In the genomic region with DNA sequence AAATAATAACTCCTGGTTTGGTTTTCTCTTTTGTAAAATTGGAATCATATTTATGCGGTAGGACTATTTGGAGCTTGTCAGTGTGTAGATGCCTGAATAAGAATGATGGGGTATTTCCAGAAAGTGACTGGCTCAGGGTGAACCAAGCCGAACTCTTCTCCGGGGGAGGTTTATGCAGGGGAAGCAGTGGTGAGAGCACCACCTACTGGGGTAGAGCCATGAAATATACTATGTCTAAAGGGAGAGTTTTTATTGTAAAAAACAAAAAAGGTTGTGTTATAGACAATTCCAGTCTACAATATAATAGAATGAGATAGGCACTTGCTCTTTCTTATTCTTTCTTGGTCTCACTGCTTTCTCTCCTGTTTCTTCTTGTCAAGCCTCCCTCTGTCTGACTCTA, we compare ENCODE assay signal across 11 cellular contexts.
DNase-seq lines count a peak whose midpoint lies in the region; TF ChIP-seq lines count a peak whose summit lies in the region.
"Had no signal": no experiment of that assay in that cellular context is flagged by ENCODE, and none has a peak within 500 bp of the region (broad histone marks: within the 10 kb centered on the region; RNA-seq: fewer than 3 reads in every experiment).

No MANE protein-coding gene starts in this region.

- peaks cover 6% of the 10 kb centered on the region for H3K4me1 Mint-ChIP-seq in progenitor cell of endocrine pancreas (ENCODE audit: low read depth)

- DNase-seq in DMS53 (lab: John Stamatoyannopoulos, UW): peak; percentile 38
- no peak for DNase-seq in DMS53 treated with DMSO at 0.1 percent for 48 hours (lab: John Stamatoyannopoulos, UW; ENCODE audit: unreplicated experiment)
- peak; percentile 60 for DNase-seq in Karpas-422
- DNase-seq in choroid plexus epithelial cell (ENCODE audit: low read depth): peak; percentile 42
- no peak for DNase-seq in progenitor cell of endocrine pancreas (ENCODE audit: low spot score, unreplicated experiment)
- no peak for DNase-seq in NCI-H1930 (lab: John Stamatoyannopoulos, UW)
- no peak for DNase-seq in central memory CD4-positive, alpha-beta T cell
- no peak for DNase-seq in stimulated activated CD4-positive, alpha-beta T cell treated with anti-CD3 and anti-CD28 coated beads, Interleukin-4, amount 100 ng/mL, for 24 hours
- DNase-seq: colonic mucosa had no signal

- H3K27me3 ChIP-seq in Karpas-422 (ENCODE audit: low read length): no peaks in the 10 kb centered on the region
- H3K27me3 ChIP-seq: colonic mucosa had no signal

- no peaks in the 10 kb centered on the region for H3K9me3 ChIP-seq in Karpas-422 (ENCODE audit: low read length)
- H3K9me3 ChIP-seq: A549, colonic mucosa had no signal

- H3K27ac ChIP-seq in Karpas-422 (ENCODE audit: low read length): no peak overlapping the region
- H3K27ac ChIP-seq: A549, colonic mucosa, SK-N-MC had no signal

- no peaks in the 10 kb centered on the region for H3K36me3 Mint-ChIP-seq in progenitor cell of endocrine pancreas (ENCODE audit: insufficient read depth)

- no peak overlapping the region for H3K4me2 ChIP-seq in Karpas-422 (ENCODE audit: low read depth, low read length, poor library complexity, severe bottlenecking)
- H3K4me2 ChIP-seq: A549 had no signal

- no peak overlapping the region for H2AFZ ChIP-seq in Karpas-422 (ENCODE audit: low read length)

- peaks cover 42% of the 10 kb centered on the region for H3K27me3 Mint-ChIP-seq in progenitor cell of endocrine pancreas

- no peaks in the 10 kb centered on the region for H4K20me1 ChIP-seq in Karpas-422 (ENCODE audit: insufficient read depth, low read depth, low read length)

- no peaks in the 10 kb centered on the region for H3K9me2 ChIP-seq in Karpas-422 (replicated peaks; ENCODE audit: insufficient read depth, low read length)

- H3K4me1 ChIP-seq in Karpas-422 (ENCODE audit: low read length): no peaks in the 10 kb centered on the region
- H3K4me1 ChIP-seq: A549, colonic mucosa had no signal

- H3K4me3 ChIP-seq in Karpas-422 (ENCODE audit: low read length) (no peak overlapping the region), choroid plexus epithelial cell (ENCODE audit: low read depth, low read length) (no peak overlapping the region)
- H3K4me3 ChIP-seq: A549, colonic mucosa, SK-N-MC had no signal

- TF ChIP-seq CTCF in choroid plexus epithelial cell (conservative IDR thresholded peaks at IDR 0.05; ENCODE audit: low read depth, low read length) (peak; percentile 53), progenitor cell of endocrine pancreas (IDR thresholded peaks at IDR 0.05; ENCODE audit: unreplicated experiment) (peak; percentile 57)

- H3K27ac Mint-ChIP-seq in progenitor cell of endocrine pancreas: no peak overlapping the region

- H3K4me3 Mint-ChIP-seq in progenitor cell of endocrine pancreas (ENCODE audit: low read depth): no peak overlapping the region

- H3K9me3 Mint-ChIP-seq in progenitor cell of endocrine pancreas (ENCODE audit: low read depth): no peaks in the 10 kb centered on the region

- no peaks in the 10 kb centered on the region for H3K36me3 ChIP-seq in Karpas-422 (ENCODE audit: insufficient read depth, low read length)
- H3K36me3 ChIP-seq: colonic mucosa had no signal

- no peaks in the 10 kb centered on the region for H3K79me2 ChIP-seq in Karpas-422 (ENCODE audit: low read length)

- H3K9ac ChIP-seq in Karpas-422 (ENCODE audit: low read length): no peak overlapping the region

Comparison
In these comparisons a context has a peak if more than half of its experiments do, and no peak if none do; other contexts are left out.
1. DNase-seq: peak in DMS53 (single experiment), Karpas-422 (single experiment) and choroid plexus epithelial cell (single experiment); none in DMS53 treated with DMSO at 0.1 percent for 48 hours (single experiment), progenitor cell of endocrine pancreas (single experiment), NCI-H1930 (0 of 2), central memory CD4-positive, alpha-beta T cell (single experiment) and stimulated activated CD4-positive, alpha-beta T cell treated with anti-CD3 and anti-CD28 coated beads, Interleukin-4, amount 100 ng/mL, for 24 hours (single experiment).